Comparison of ENCODE assay signal across 8 cellular contexts in the genomic region with DNA sequence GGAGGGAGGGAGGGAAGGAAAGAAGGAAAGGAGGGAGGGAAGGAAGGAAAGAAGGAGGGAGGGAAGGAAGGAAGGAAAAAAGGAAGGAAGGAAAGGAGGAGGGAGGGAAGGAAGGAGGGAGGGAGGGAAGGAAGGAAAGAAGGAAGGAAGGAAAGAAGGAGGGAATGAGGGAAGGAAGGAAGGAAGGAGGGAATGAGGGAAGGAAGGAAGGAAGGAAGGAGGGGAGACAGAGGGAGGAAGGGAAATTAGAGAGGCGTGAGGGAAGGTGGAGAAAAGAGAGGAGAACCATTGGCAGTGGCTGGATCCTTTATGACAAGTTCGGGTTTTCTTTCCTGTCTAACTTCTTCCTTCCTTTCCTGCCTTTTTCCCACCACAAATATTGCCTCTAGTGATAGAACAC.
"Had no signal": no experiment of that assay in that cellular context is flagged by ENCODE, and none has a peak within 500 bp of the region (broad histone marks: within the 10 kb centered on the region; RNA-seq: fewer than 3 reads in every experiment).

No MANE protein-coding gene starts in this region.

- ATAC-seq: GM12878 had no signal

- FAIRE-seq: G401.6, GM12878, GM12891, GM12892, GM18507, GM19239 had no signal

- DNase-seq: GDM1, GF-D8 had no signal

- H3K4me3 ChIP-seq: GM12878 had no signal
